ENCODE assay signal across 8 cellular contexts in the genomic region with DNA sequence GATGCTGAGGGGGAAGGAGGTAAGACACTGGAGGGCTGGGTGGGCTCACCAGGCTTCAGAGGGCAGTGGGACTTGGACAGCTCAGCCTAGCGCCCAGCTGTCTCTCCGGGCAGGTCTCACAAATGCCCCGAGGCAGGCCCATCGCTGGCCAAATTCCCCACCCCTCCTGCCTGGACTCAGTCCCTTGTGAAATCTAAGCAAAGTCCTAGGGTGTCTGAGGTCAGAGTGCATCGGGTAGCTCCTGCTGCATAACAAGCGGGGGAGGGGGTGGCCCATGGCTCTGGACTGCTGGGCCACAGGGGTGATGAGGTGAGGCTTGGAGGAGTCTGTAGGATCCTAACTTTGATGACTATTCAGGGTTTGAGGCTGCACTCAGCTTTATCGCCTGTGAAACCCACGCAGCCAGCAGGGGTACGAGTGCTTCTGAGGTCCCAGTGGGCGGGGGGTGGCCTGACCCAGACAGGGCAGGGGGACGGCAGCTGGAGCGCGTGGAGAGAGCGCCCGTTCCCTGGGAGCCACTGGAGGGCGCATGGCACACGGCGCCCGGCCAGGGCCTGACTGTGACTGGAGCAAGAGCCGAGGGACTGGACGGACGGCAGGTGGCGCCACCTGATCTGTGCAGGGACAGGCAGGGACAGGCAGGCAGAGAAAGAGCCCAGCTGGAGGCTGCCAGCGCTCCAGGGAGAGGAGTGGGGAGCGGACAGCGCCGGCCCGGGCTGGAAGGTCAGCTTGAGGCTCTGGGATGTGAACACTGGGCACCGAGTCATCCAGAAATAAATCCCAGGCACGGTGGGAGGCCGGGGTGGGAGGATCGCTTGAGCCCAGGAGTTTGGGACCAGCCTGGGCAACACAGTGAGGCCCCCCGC. TPM values are rescaled to one million over a fixed set of nuclear protein-coding genes. Genes with fewer than 3 reads are reported as not detected.
DNase-seq lines count a peak whose midpoint lies in the region; TF ChIP-seq lines count a peak whose summit lies in the region.

No MANE protein-coding gene starts in this region.

- TF ChIP-seq POLR2A in testis (IDR thresholded peaks at IDR 0.05): no peak

- TF ChIP-seq CTCF in GM06990 (IDR thresholded peaks at IDR 0.05; ENCODE audit: insufficient read depth, low read length, poor library complexity, severe bottlenecking) (peak; percentile 100), testis (IDR thresholded peaks at IDR 0.05) (peak; percentile 99)

- H3K9me3 Mint-ChIP-seq in activated T-helper 2 cell treated with anti-CD3 and anti-CD28 coated beads, Interferon-gamma antibody, Interleukin-2, Interleukin-4, amounts not matched to agents 10 μg/mL and 5 μg/mL and 100 μg/mL, durations not matched to agents 14 hours and 24 hours and 36 hours: no peaks in the 10 kb centered on the region

- no peak overlapping the region for H3K4me3 Mint-ChIP-seq in activated T-helper 2 cell treated with anti-CD3 and anti-CD28 coated beads, Interferon-gamma antibody, Interleukin-2, Interleukin-4, amounts not matched to agents 10 μg/mL and 5 μg/mL and 100 μg/mL, durations not matched to agents 14 hours and 24 hours and 36 hours (ENCODE audit: low read depth)

- CTCF ChIA-PET in HEK293T (lab: Yijun Ruan, JAX): interaction anchor here (0.5 to 3.1 kb wide), 21 partner anchors 11 to 526 kb away, joined by 3 to 47 read pairs (median 3); a partner anchor contains a TSS

- intact Hi-C loops in activated T-helper 2 cell treated with anti-CD3 and anti-CD28 coated beads, Interferon-gamma antibody, Interleukin-2, Interleukin-4, amounts not matched to agents 10 μg/mL and 5 μg/mL and 100 μg/mL, durations not matched to agents 14 hours and 24 hours and 36 hours (cut with micrococcal nuclease): loop anchor here (1.0 to 5.0 kb wide), 2 partner anchors 72 to 179 kb away; no protein-coding TSS in a partner anchor
- intact Hi-C loops in testis (cut with DNase I; ENCODE audit: low total_unique reads): loop anchor here (2.0 to 10.0 kb wide), 2 partner anchors 72 to 182 kb away; no protein-coding TSS in a partner anchor

- H3K9me3 ChIP-seq in testis: no peaks in the 10 kb centered on the region

- H3K27me3 Mint-ChIP-seq in activated T-helper 2 cell treated with anti-CD3 and anti-CD28 coated beads, Interferon-gamma antibody, Interleukin-2, Interleukin-4, amounts not matched to agents 10 μg/mL and 5 μg/mL and 100 μg/mL, durations not matched to agents 14 hours and 24 hours and 36 hours (ENCODE audit: low read depth): no peaks in the 10 kb centered on the region

- 32 to 42% methylated on average over 6 to 33 of the region's 33 CpGs for WGBS in testis, 2 donors

- no peak overlapping the region for H3K27ac Mint-ChIP-seq in activated T-helper 2 cell treated with anti-CD3 and anti-CD28 coated beads, Interferon-gamma antibody, Interleukin-2, Interleukin-4, amounts not matched to agents 10 μg/mL and 5 μg/mL and 100 μg/mL, durations not matched to agents 14 hours and 24 hours and 36 hours

- peaks cover 14% of the 10 kb centered on the region for H3K36me3 ChIP-seq in GM06990 (ENCODE audit: control insufficient read depth, insufficient read depth, low read length)
- H3K36me3 ChIP-seq in testis (ENCODE audit: low read depth, missing control alignments): no peaks in the 10 kb centered on the region

- POLR2A ChIA-PET in HEK293T (lab: Yijun Ruan, JAX): interaction anchor here (1.0 to 1.4 kb wide), 3 partner anchors 11 to 19 kb away, joined by 3 to 4 read pairs (median 3); a partner anchor contains a TSS

- H3K27me3 ChIP-seq in GM06990 (replicated peaks; ENCODE audit: control insufficient read depth, insufficient read depth, low read length) (no peaks in the 10 kb centered on the region), testis (no peaks in the 10 kb centered on the region)

- H3K4me1 Mint-ChIP-seq in activated T-helper 2 cell treated with anti-CD3 and anti-CD28 coated beads, Interferon-gamma antibody, Interleukin-2, Interleukin-4, amounts not matched to agents 10 μg/mL and 5 μg/mL and 100 μg/mL, durations not matched to agents 14 hours and 24 hours and 36 hours (ENCODE audit: low read depth): peaks cover 2% of the 10 kb centered on the region

- H3K27ac ChIP-seq in testis: no peak overlapping the region

- DNase-seq in GM06990 (ENCODE audit: extremely low read depth, insufficient read length): peak; percentile 90
- peak; percentile 91 for DNase-seq in HEK293T (ENCODE audit: extremely low spot score)
- DNase-seq in MV-4-11 (lab: John Stamatoyannopoulos, UW): peak; percentile 87
- DNase-seq in SHP77 (lab: John Stamatoyannopoulos, UW): peak; percentile 98 to 99
- peak; percentile 86 for DNase-seq in activated T-helper 2 cell treated with anti-CD3 and anti-CD28 coated beads, Interferon-gamma antibody, Interleukin-2, Interleukin-4, amounts not matched to agents 10 μg/mL and 5 μg/mL and 100 μg/mL, durations not matched to agents 14 hours and 24 hours and 36 hours (ENCODE audit: low spot score)
- peak; percentile 97 for DNase-seq in fibroblast of the conjunctiva (ENCODE audit: low read depth)
- peak; percentile 56 to 99 (median 93) for DNase-seq in nucleus accumbens (lab: John Stamatoyannopoulos, UW)
- peak; percentile 96 for DNase-seq in testis

- peaks cover 24% of the 10 kb centered on the region for H3K4me1 ChIP-seq in testis

- H3K36me3 Mint-ChIP-seq in activated T-helper 2 cell treated with anti-CD3 and anti-CD28 coated beads, Interferon-gamma antibody, Interleukin-2, Interleukin-4, amounts not matched to agents 10 μg/mL and 5 μg/mL and 100 μg/mL, durations not matched to agents 14 hours and 24 hours and 36 hours (ENCODE audit: low read depth): no peaks in the 10 kb centered on the region

- no peak overlapping the region for H3K4me3 ChIP-seq in GM06990 (replicated peaks; ENCODE audit: low read depth, low read length)
- H3K4me3 ChIP-seq in testis: no peak overlapping the region

TF ChIP-seq in HEK293T, 16 proteins besides CTCF, POLR2A, EP300 and RAD21:
- TF ChIP-seq HDGF (IDR thresholded peaks at IDR 0.05; ENCODE audit: borderline replicate concordance) (no peak), BHLHE40 (IDR thresholded peaks at IDR 0.05; ENCODE audit: borderline replicate concordance) (no peak), LEF1 (IDR thresholded peaks at IDR 0.05; ENCODE audit: borderline replicate concordance) (no peak), CTBP1 (IDR thresholded peaks at IDR 0.05; ENCODE audit: borderline replicate concordance) (no peak), FOXM1 (IDR thresholded peaks at IDR 0.05; ENCODE audit: borderline replicate concordance) (no peak), SUZ12 (IDR thresholded peaks at IDR 0.05) (no peak), NFRKB (IDR thresholded peaks at IDR 0.05) (no peak), SP1 (IDR thresholded peaks at IDR 0.05) (no peak), ELF4 (IDR thresholded peaks at IDR 0.05) (no peak), TARDBP (IDR thresholded peaks at IDR 0.05) (no peak), L3MBTL2 (conservative IDR thresholded peaks at IDR 0.05) (no peak)
- TF ChIP-seq, protein P1, sequence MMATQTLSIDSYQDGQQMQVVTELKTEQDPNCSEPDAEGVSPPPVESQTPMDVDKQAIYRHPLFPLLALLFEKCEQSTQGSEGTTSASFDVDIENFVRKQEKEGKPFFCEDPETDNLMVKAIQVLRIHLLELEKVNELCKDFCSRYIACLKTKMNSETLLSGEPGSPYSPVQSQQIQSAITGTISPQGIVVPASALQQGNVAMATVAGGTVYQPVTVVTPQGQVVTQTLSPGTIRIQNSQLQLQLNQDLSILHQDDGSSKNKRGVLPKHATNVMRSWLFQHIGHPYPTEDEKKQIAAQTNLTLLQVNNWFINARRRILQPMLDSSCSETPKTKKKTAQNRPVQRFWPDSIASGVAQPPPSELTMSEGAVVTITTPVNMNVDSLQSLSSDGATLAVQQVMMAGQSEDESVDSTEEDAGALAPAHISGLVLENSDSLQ (IDR thresholded peaks at IDR 0.05): no peak; the same call in 1 of the 2 replicates

RNA-seq across cellular contexts. Expression of a gene that starts 10.0 kb away (rescaled TPM):
- total RNA-seq in activated T-helper 2 cell treated with anti-CD3 and anti-CD28 coated beads, Interferon-gamma antibody, Interleukin-2, Interleukin-4, amounts not matched to agents 10 μg/mL and 5 μg/mL and 100 μg/mL, durations not matched to agents 14 hours and 24 hours and 36 hours: not detected in 2 replicates
- 1 to 10 TPM in 1 of 2 donors, under 1 TPM in 1; 0.71 to 1.2 TPM for total RNA-seq in testis
- 0.61 TPM for polyA plus RNA-seq in testis (ENCODE audit: insufficient read depth, low read depth, low replicate concordance)

RNA-seq across cellular contexts. Expression of a gene that starts 17.6 kb away (rescaled TPM):
- 15.0 and 17.2 TPM in 2 replicates for total RNA-seq in activated T-helper 2 cell treated with anti-CD3 and anti-CD28 coated beads, Interferon-gamma antibody, Interleukin-2, Interleukin-4, amounts not matched to agents 10 μg/mL and 5 μg/mL and 100 μg/mL, durations not matched to agents 14 hours and 24 hours and 36 hours
- total RNA-seq in testis: 10 to 100 TPM; 21.6 to 23.5 TPM
- 8.8 TPM for polyA plus RNA-seq in testis (ENCODE audit: insufficient read depth, low read depth, low replicate concordance)

RNA-seq across cellular contexts. Expression of a gene that starts 38.5 kb away (rescaled TPM):
- total RNA-seq in activated T-helper 2 cell treated with anti-CD3 and anti-CD28 coated beads, Interferon-gamma antibody, Interleukin-2, Interleukin-4, amounts not matched to agents 10 μg/mL and 5 μg/mL and 100 μg/mL, durations not matched to agents 14 hours and 24 hours and 36 hours: 62.8 and 65.2 TPM in 2 replicates
- total RNA-seq in testis: 10 to 100 TPM in 1 of 2 donors, 1 to 10 TPM in 1; 6.1 to 10.9 TPM
- polyA plus RNA-seq in testis (ENCODE audit: insufficient read depth, low read depth, low replicate concordance): 2.4 TPM

RNA-seq across cellular contexts. Expression of a gene that starts 51.4 kb away (rescaled TPM):
- total RNA-seq in activated T-helper 2 cell treated with anti-CD3 and anti-CD28 coated beads, Interferon-gamma antibody, Interleukin-2, Interleukin-4, amounts not matched to agents 10 μg/mL and 5 μg/mL and 100 μg/mL, durations not matched to agents 14 hours and 24 hours and 36 hours: 5.6 and 6.7 TPM in 2 replicates
- 10 to 100 TPM; 14.2 to 14.4 TPM for total RNA-seq in testis
- polyA plus RNA-seq in testis (ENCODE audit: insufficient read depth, low read depth, low replicate concordance): 5.3 TPM
